Comparison of ENCODE assay signal across 10 cellular contexts in the genomic region with DNA sequence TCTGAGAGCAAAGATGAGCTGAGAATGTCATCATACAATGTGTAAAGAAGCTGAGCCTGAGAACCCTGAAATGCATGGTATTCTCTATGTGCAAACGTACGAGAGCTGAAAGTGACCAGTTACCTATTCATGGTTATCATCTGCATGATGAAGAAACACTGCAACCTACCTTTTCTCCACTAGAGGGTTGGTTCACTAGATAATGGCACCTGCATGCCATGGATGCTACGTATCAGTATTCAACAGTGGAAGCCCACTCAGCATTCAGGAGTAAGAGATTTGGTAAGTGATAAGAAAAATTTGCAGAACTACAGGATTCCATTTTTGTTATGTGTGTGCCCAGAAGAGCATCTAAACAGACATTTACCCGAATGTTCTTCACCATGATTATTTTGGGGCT.
DNase-seq lines count a peak whose midpoint lies in the region; ATAC-seq and TF ChIP-seq lines count a peak whose summit lies in the region.
"Had no signal": no experiment of that assay in that cellular context is flagged by ENCODE, and none has a peak within 500 bp of the region (broad histone marks: within the 10 kb centered on the region; RNA-seq: fewer than 3 reads in every experiment).

No MANE protein-coding gene starts in this region.

- H3K4me1 ChIP-seq in trophoblast cell (ENCODE audit: control insufficient read depth in 1 of 2, insufficient read depth in 2 of 2, low read length in 2 of 2): no peaks in the 10 kb centered on the region

- H3K36me3 ChIP-seq in brain microvascular endothelial cell (replicated peaks) (no peaks in the 10 kb centered on the region), trophoblast cell (ENCODE audit: control insufficient read depth in 1 of 2, insufficient read depth in 2 of 2, low read length in 2 of 2) (no peaks in the 10 kb centered on the region)

- in situ Hi-C loops in brain microvascular endothelial cell (cut with HindIII; ENCODE audit: low pct_ligation_motif_present, low sequenced_read_pairs): no loop called here

- no peak for ATAC-seq in GM18868 (IDR thresholded peaks at IDR 0.05; ENCODE audit: unreplicated experiment)
- ATAC-seq in HG03039 (IDR thresholded peaks at IDR 0.05; ENCODE audit: unreplicated experiment): no peak
- ATAC-seq: natural killer cell treated with Interleukin-12 subunit alpha and Interleukin-12 subunit beta and Interleukin-15 and Interleukin-18, amount 100 ng/mL, for 72 hours had no signal

- no peak overlapping the region for H2BK120ac ChIP-seq in trophoblast cell (ENCODE audit: insufficient read depth, low read length, poor library complexity)

- no peak overlapping the region for H2BK12ac ChIP-seq in trophoblast cell (ENCODE audit: low read length)

- no peak overlapping the region for H3K9ac ChIP-seq in trophoblast cell (ENCODE audit: low read length)

- H3K27me3 ChIP-seq in brain microvascular endothelial cell (replicated peaks): no peaks in the 10 kb centered on the region
- H3K27me3 ChIP-seq in trophoblast cell (ENCODE audit: insufficient read depth, low read length): no peaks in the 10 kb centered on the region

- no CpG with 5 or more reads among the region's 4 CpGs for WGBS in trophoblast cell (ENCODE audit: extremely low coverage, insufficient coverage, insufficient read length)

- H4K12ac ChIP-seq in trophoblast cell (ENCODE audit: low read depth, low read length): no peak overlapping the region

- H3K23ac ChIP-seq in trophoblast cell (ENCODE audit: low read length): no peak overlapping the region

- H3K9me3 ChIP-seq in trophoblast cell (ENCODE audit: insufficient read depth, low read depth, low read length): peaks cover 19% of the 10 kb centered on the region

- no peak overlapping the region for H4K8ac ChIP-seq in trophoblast cell (ENCODE audit: low read depth, low read length)

- H3K79me2 ChIP-seq in trophoblast cell (ENCODE audit: control insufficient read depth, insufficient read depth, low read length, poor library complexity): no peaks in the 10 kb centered on the region

- H3K4me3 ChIP-seq in NB4 (ENCODE audit: low read depth, low read length) (no peak overlapping the region), brain microvascular endothelial cell (ENCODE audit: low read depth, low read length) (no peak overlapping the region), trophoblast cell (ENCODE audit: low read depth, low read length) (no peak overlapping the region)

- H2BK5ac ChIP-seq in trophoblast cell (ENCODE audit: low read depth, low read length, poor library complexity): no peak overlapping the region

- no peaks in the 10 kb centered on the region for H3K79me1 ChIP-seq in trophoblast cell (ENCODE audit: low read length)

- H3K4me2 ChIP-seq in trophoblast cell (ENCODE audit: low read length): no peak overlapping the region

- H2AK5ac ChIP-seq in trophoblast cell (ENCODE audit: low read length): no peak overlapping the region

- TF ChIP-seq CTCF in NB4 (IDR thresholded peaks at IDR 0.05; ENCODE audit: low read depth, low read length) (peak; percentile 23), brain microvascular endothelial cell (IDR thresholded peaks at IDR 0.05; ENCODE audit: low read depth, low read length, missing control alignments) (peak; percentile 25)

- peak; percentile 31 for DNase-seq in NCI-H2227 (lab: John Stamatoyannopoulos, UW; ENCODE audit: unreplicated experiment)
- no peak for DNase-seq in NCI-H2227 treated with DMSO at 0.1 percent for 48 hours (lab: John Stamatoyannopoulos, UW)
- DNase-seq in NB4 (ENCODE audit: low read depth): peak; percentile 30
- DNase-seq in brain microvascular endothelial cell: no peak
- DNase-seq in trophoblast cell: peak; percentile 27 to 73
- DNase-seq in posterior vena cava (ENCODE audit: low spot score): no peak
- DNase-seq: stimulated activated CD4-positive, alpha-beta T cell treated with anti-CD3 and anti-CD28 coated beads, Interleukin-12 subunit alpha, Interleukin-12 subunit beta, amount 100 ng/mL, for 4 hours had no signal

- no peak overlapping the region for H3K14ac ChIP-seq in trophoblast cell (ENCODE audit: low read length)

- no peak overlapping the region for H3K18ac ChIP-seq in trophoblast cell (ENCODE audit: low read length)

- H4K91ac ChIP-seq in trophoblast cell (ENCODE audit: low read depth, low read length): no peak overlapping the region

- TF ChIP-seq POLR2A in NB4 (IDR thresholded peaks at IDR 0.05; ENCODE audit: extremely low read depth, insufficient read length): no peak

- intact Hi-C loops in posterior vena cava (cut with DNase I): no loop called here

- no peak overlapping the region for H2AFZ ChIP-seq in trophoblast cell (ENCODE audit: insufficient read depth, low read length, poor library complexity)

- H3K27ac ChIP-seq in brain microvascular endothelial cell (no peak overlapping the region), trophoblast cell (ENCODE audit: low read depth, low read length) (no peak overlapping the region)

- no peak overlapping the region for H3K4ac ChIP-seq in trophoblast cell (ENCODE audit: low read depth, low read length)

Comparison
In these comparisons a context has a peak if more than half of its experiments do, and no peak if none do; other contexts are left out.
1. DNase-seq: peak in NCI-H2227 (single experiment), NB4 (single experiment) and trophoblast cell (2 of 2); none in NCI-H2227 treated with DMSO at 0.1 percent for 48 hours (single experiment), brain microvascular endothelial cell (single experiment) and posterior vena cava (single experiment).